Comparison of ENCODE assay signal across 1 cellular context in genomic region chr2:84302513-84303412, GRCh38.
TF ChIP-seq lines count a peak whose summit lies in the region.

No MANE protein-coding gene starts in this region.

TF ChIP-seq in HepG2, 621 proteins besides CTCF, POLR2A, EP300 and RAD21 (continued from another document and continues in another):
- TF ChIP-seq, protein P1, sequence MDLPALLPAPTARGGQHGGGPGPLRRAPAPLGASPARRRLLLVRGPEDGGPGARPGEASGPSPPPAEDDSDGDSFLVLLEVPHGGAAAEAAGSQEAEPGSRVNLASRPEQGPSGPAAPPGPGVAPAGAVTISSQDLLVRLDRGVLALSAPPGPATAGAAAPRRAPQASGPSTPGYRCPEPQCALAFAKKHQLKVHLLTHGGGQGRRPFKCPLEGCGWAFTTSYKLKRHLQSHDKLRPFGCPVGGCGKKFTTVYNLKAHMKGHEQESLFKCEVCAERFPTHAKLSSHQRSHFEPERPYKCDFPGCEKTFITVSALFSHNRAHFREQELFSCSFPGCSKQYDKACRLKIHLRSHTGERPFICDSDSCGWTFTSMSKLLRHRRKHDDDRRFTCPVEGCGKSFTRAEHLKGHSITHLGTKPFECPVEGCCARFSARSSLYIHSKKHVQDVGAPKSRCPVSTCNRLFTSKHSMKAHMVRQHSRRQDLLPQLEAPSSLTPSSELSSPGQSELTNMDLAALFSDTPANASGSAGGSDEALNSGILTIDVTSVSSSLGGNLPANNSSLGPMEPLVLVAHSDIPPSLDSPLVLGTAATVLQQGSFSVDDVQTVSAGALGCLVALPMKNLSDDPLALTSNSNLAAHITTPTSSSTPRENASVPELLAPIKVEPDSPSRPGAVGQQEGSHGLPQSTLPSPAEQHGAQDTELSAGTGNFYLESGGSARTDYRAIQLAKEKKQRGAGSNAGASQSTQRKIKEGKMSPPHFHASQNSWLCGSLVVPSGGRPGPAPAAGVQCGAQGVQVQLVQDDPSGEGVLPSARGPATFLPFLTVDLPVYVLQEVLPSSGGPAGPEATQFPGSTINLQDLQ (CRISPR knock-in tag; IDR thresholded peaks at IDR 0.05) = no peak
- no peak for TF ChIP-seq NAIF1 (CRISPR knock-in tag; IDR thresholded peaks at IDR 0.05; ENCODE audit: borderline replicate concordance)
- TF ChIP-seq PITX1 (CRISPR knock-in tag; IDR thresholded peaks at IDR 0.05) = no peak; the same call in 1 of the 2 replicates
- no peak for TF ChIP-seq ZNF207 (IDR thresholded peaks at IDR 0.05; ENCODE audit: borderline replicate concordance)
- no peak for TF ChIP-seq POLR2AphosphoS5 (IDR thresholded peaks at IDR 0.05; ENCODE audit: low read depth, low read length)
- no peak for TF ChIP-seq NFKB2 (CRISPR knock-in tag; IDR thresholded peaks at IDR 0.05; ENCODE audit: borderline replicate concordance)
- no peak for TF ChIP-seq ZNF160 (CRISPR knock-in tag; IDR thresholded peaks at IDR 0.05)
- TF ChIP-seq ZNF850 (CRISPR knock-in tag; conservative IDR thresholded peaks at IDR 0.05) = no peak
- TF ChIP-seq, protein P2, sequence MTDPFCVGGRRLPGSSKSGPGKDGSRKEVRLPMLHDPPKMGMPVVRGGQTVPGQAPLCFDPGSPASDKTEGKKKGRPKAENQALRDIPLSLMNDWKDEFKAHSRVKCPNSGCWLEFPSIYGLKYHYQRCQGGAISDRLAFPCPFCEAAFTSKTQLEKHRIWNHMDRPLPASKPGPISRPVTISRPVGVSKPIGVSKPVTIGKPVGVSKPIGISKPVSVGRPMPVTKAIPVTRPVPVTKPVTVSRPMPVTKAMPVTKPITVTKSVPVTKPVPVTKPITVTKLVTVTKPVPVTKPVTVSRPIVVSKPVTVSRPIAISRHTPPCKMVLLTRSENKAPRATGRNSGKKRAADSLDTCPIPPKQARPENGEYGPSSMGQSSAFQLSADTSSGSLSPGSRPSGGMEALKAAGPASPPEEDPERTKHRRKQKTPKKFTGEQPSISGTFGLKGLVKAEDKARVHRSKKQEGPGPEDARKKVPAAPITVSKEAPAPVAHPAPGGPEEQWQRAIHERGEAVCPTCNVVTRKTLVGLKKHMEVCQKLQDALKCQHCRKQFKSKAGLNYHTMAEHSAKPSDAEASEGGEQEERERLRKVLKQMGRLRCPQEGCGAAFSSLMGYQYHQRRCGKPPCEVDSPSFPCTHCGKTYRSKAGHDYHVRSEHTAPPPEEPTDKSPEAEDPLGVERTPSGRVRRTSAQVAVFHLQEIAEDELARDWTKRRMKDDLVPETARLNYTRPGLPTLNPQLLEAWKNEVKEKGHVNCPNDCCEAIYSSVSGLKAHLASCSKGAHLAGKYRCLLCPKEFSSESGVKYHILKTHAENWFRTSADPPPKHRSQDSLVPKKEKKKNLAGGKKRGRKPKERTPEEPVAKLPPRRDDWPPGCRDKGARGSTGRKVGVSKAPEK (CRISPR knock-in tag; IDR thresholded peaks at IDR 0.05; ENCODE audit: borderline replicate concordance) = no peak
- no peak for TF ChIP-seq ZFYVE20 (CRISPR knock-in tag; IDR thresholded peaks at IDR 0.05; ENCODE audit: borderline replicate concordance, low read depth)
- TF ChIP-seq, protein P3, sequence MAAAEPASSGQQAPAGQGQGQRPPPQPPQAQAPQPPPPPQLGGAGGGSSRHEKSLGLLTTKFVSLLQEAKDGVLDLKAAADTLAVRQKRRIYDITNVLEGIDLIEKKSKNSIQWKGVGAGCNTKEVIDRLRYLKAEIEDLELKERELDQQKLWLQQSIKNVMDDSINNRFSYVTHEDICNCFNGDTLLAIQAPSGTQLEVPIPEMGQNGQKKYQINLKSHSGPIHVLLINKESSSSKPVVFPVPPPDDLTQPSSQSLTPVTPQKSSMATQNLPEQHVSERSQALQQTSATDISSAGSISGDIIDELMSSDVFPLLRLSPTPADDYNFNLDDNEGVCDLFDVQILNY (CRISPR knock-in tag; conservative IDR thresholded peaks at IDR 0.05) = no peak
- no peak for TF ChIP-seq ZNF7 (CRISPR knock-in tag; IDR thresholded peaks at IDR 0.05)
- TF ChIP-seq, protein P4, sequence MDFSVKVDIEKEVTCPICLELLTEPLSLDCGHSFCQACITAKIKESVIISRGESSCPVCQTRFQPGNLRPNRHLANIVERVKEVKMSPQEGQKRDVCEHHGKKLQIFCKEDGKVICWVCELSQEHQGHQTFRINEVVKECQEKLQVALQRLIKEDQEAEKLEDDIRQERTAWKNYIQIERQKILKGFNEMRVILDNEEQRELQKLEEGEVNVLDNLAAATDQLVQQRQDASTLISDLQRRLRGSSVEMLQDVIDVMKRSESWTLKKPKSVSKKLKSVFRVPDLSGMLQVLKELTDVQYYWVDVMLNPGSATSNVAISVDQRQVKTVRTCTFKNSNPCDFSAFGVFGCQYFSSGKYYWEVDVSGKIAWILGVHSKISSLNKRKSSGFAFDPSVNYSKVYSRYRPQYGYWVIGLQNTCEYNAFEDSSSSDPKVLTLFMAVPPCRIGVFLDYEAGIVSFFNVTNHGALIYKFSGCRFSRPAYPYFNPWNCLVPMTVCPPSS (IDR thresholded peaks at IDR 0.05) = no peak
- TF ChIP-seq AGO1 (IDR thresholded peaks at IDR 0.05; ENCODE audit: low read depth, low read length, poor library complexity, severe bottlenecking) = no peak
- peak; percentile 64; the same call in 1 of the 2 replicates for TF ChIP-seq DNMT3B (CRISPR knock-in tag; conservative IDR thresholded peaks at IDR 0.05)
- no peak for TF ChIP-seq PAWR (CRISPR knock-in tag; IDR thresholded peaks at IDR 0.05; ENCODE audit: borderline replicate concordance)
- no peak; the same call in 1 of the 2 replicates for TF ChIP-seq CCDC6 (CRISPR knock-in tag; IDR thresholded peaks at IDR 0.05)
- no peak for TF ChIP-seq NFYB (CRISPR knock-in tag; IDR thresholded peaks at IDR 0.05)
- TF ChIP-seq ZNF746 (CRISPR knock-in tag; IDR thresholded peaks at IDR 0.05) = no peak
- no peak for TF ChIP-seq JUN (CRISPR knock-in tag; IDR thresholded peaks at IDR 0.05)
- TF ChIP-seq GATAD1 (CRISPR knock-in tag; IDR thresholded peaks at IDR 0.05) = 0 out of 2 replicates have a peak, but pooled peaks have one; percentile 26
- TF ChIP-seq ATF1 (CRISPR knock-in tag; IDR thresholded peaks at IDR 0.05) = no peak
- TF ChIP-seq, protein P5, sequence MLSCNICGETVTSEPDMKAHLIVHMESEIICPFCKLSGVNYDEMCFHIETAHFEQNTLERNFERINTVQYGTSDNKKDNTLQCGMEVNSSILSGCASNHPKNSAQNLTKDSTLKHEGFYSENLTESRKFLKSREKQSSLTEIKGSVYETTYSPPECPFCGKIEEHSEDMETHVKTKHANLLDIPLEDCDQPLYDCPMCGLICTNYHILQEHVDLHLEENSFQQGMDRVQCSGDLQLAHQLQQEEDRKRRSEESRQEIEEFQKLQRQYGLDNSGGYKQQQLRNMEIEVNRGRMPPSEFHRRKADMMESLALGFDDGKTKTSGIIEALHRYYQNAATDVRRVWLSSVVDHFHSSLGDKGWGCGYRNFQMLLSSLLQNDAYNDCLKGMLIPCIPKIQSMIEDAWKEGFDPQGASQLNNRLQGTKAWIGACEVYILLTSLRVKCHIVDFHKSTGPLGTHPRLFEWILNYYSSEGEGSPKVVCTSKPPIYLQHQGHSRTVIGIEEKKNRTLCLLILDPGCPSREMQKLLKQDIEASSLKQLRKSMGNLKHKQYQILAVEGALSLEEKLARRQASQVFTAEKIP (CRISPR knock-in tag; IDR thresholded peaks at IDR 0.05; ENCODE audit: borderline replicate concordance) = no peak
- TF ChIP-seq, protein P6, sequence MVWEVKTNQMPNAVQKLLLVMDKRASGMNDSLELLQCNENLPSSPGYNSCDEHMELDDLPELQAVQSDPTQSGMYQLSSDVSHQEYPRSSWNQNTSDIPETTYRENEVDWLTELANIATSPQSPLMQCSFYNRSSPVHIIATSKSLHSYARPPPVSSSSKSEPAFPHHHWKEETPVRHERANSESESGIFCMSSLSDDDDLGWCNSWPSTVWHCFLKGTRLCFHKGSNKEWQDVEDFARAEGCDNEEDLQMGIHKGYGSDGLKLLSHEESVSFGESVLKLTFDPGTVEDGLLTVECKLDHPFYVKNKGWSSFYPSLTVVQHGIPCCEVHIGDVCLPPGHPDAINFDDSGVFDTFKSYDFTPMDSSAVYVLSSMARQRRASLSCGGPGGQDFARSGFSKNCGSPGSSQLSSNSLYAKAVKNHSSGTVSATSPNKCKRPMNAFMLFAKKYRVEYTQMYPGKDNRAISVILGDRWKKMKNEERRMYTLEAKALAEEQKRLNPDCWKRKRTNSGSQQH (CRISPR knock-in tag; IDR thresholded peaks at IDR 0.05; ENCODE audit: low read depth) = no peak
- TF ChIP-seq SOX13 (IDR thresholded peaks at IDR 0.05) = 0 out of 2 replicates have a peak, but pooled peaks have one; percentile 48
- peak in 1 of 2 experiments; percentile 62; a peak in 2 of 4 replicates for TF ChIP-seq SOX13 (CRISPR knock-in tag; conservative IDR thresholded peaks at IDR 0.05 in 1 of 2, IDR thresholded peaks at IDR 0.05 in 1 of 2)
- TF ChIP-seq KDM4B (CRISPR knock-in tag; IDR thresholded peaks at IDR 0.05) = no peak
- no peak for TF ChIP-seq THYN1 (CRISPR knock-in tag; IDR thresholded peaks at IDR 0.05; ENCODE audit: borderline replicate concordance, low read depth)
- TF ChIP-seq ZMAT3 (CRISPR knock-in tag; conservative IDR thresholded peaks at IDR 0.05) = no peak
- TF ChIP-seq, protein P7, sequence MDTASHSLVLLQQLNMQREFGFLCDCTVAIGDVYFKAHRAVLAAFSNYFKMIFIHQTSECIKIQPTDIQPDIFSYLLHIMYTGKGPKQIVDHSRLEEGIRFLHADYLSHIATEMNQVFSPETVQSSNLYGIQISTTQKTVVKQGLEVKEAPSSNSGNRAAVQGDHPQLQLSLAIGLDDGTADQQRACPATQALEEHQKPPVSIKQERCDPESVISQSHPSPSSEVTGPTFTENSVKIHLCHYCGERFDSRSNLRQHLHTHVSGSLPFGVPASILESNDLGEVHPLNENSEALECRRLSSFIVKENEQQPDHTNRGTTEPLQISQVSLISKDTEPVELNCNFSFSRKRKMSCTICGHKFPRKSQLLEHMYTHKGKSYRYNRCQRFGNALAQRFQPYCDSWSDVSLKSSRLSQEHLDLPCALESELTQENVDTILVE (CRISPR knock-in tag; IDR thresholded peaks at IDR 0.05) = no peak
- TF ChIP-seq BRD4 (CRISPR knock-in tag; IDR thresholded peaks at IDR 0.05) = no peak
- TF ChIP-seq CREB1 (IDR thresholded peaks at IDR 0.05) = no peak
- no peak for TF ChIP-seq CREB1 (CRISPR knock-in tag; IDR thresholded peaks at IDR 0.05)
- 0 out of 2 replicates have a peak, but pooled peaks have one; percentile 19 for TF ChIP-seq EHMT2 (IDR thresholded peaks at IDR 0.05; ENCODE audit: borderline replicate concordance, low read depth, low read length)
- peak; percentile 38; the same call in 1 of the 2 replicates for TF ChIP-seq HOXA5 (CRISPR knock-in tag; IDR thresholded peaks at IDR 0.05)
- no peak for TF ChIP-seq HOXD1 (CRISPR knock-in tag; IDR thresholded peaks at IDR 0.05)
- TF ChIP-seq, protein P8, sequence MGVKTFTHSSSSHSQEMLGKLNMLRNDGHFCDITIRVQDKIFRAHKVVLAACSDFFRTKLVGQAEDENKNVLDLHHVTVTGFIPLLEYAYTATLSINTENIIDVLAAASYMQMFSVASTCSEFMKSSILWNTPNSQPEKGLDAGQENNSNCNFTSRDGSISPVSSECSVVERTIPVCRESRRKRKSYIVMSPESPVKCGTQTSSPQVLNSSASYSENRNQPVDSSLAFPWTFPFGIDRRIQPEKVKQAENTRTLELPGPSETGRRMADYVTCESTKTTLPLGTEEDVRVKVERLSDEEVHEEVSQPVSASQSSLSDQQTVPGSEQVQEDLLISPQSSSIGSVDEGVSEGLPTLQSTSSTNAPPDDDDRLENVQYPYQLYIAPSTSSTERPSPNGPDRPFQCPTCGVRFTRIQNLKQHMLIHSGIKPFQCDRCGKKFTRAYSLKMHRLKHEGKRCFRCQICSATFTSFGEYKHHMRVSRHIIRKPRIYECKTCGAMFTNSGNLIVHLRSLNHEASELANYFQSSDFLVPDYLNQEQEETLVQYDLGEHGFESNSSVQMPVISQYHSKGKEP (CRISPR knock-in tag; IDR thresholded peaks at IDR 0.05) = no peak; the same call in 1 of the 2 replicates
- TF ChIP-seq MAX (IDR thresholded peaks at IDR 0.05) = 0 out of 2 replicates have a peak, but pooled peaks have one; percentile 43
- no peak for TF ChIP-seq USF2 (IDR thresholded peaks at IDR 0.05; ENCODE audit: low read depth, low read length)
- TF ChIP-seq USF2 (CRISPR knock-in tag; IDR thresholded peaks at IDR 0.05; ENCODE audit: borderline replicate concordance) = no peak
- TF ChIP-seq PCBP1 (IDR thresholded peaks at IDR 0.05; ENCODE audit: borderline replicate concordance, low read depth, low read length) = no peak
- TF ChIP-seq ZSCAN31 (CRISPR knock-in tag; IDR thresholded peaks at IDR 0.05; ENCODE audit: low read depth) = 0 out of 2 replicates have a peak, but pooled peaks have one; percentile 33
- TF ChIP-seq, protein P9, sequence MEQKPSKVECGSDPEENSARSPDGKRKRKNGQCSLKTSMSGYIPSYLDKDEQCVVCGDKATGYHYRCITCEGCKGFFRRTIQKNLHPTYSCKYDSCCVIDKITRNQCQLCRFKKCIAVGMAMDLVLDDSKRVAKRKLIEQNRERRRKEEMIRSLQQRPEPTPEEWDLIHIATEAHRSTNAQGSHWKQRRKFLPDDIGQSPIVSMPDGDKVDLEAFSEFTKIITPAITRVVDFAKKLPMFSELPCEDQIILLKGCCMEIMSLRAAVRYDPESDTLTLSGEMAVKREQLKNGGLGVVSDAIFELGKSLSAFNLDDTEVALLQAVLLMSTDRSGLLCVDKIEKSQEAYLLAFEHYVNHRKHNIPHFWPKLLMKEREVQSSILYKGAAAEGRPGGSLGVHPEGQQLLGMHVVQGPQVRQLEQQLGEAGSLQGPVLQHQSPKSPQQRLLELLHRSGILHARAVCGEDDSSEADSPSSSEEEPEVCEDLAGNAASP (CRISPR knock-in tag; IDR thresholded peaks at IDR 0.05; ENCODE audit: borderline replicate concordance) = peak; percentile 91
- no peak for TF ChIP-seq BRCA1 (CRISPR knock-in tag; IDR thresholded peaks at IDR 0.05)
- TF ChIP-seq MIXL1 (CRISPR knock-in tag; IDR thresholded peaks at IDR 0.05) = peak; percentile 66; the same call in 1 of the 2 replicates
- TF ChIP-seq CBX5 (CRISPR knock-in tag; IDR thresholded peaks at IDR 0.05; ENCODE audit: borderline replicate concordance) = peak; percentile 54; the same call in 1 of the 2 replicates
- no peak for TF ChIP-seq SNAPC5 (CRISPR knock-in tag; IDR thresholded peaks at IDR 0.05; ENCODE audit: borderline replicate concordance)
